In genomic region chr7:111018960-111019835, GRCh38 we compare ENCODE assay signal across 13 cellular contexts.
DNase-seq lines count a peak whose midpoint lies in the region; ATAC-seq and TF ChIP-seq lines count a peak whose summit lies in the region.
"Had no signal": no experiment of that assay in that cellular context is flagged by ENCODE, and none has a peak within 500 bp of the region (broad histone marks: within the 10 kb centered on the region; RNA-seq: fewer than 3 reads in every experiment).

No MANE protein-coding gene starts in this region.

- intact Hi-C loops in activated T-helper 1 cell treated with anti-CD3 and anti-CD28 coated beads, Interleukin-12 subunit alpha, Interleukin-12 subunit beta, Interleukin-2, Interleukin-4 antibody, amounts not matched to agents 30 ng/mL and 10 ng/mL and 1 ng/mL, durations not matched to agents 14 hours and 24 hours and 36 hours (cut with micrococcal nuclease) = loop anchor here (10.0 kb wide), 1 partner anchor 216 kb away; no protein-coding TSS in a partner anchor
- intact Hi-C loops in body of pancreas (cut with DNase I) (no loop called here), A673 (cut with micrococcal nuclease; ENCODE audit: unreplicated experiment) (no loop called here)

- H2BK120ac ChIP-seq in mesendoderm (ENCODE audit: low read depth, low read length) = no peak overlapping the region

- POLR2A ChIA-PET in A673 (lab: Charles Lee; ENCODE audit: low non-redundant PET) = no interaction called here

- DNase-seq in DMS53 (lab: John Stamatoyannopoulos, UW) (peak; percentile 45), DMS53 treated with DMSO at 0.1 percent for 48 hours (lab: John Stamatoyannopoulos, UW; ENCODE audit: unreplicated experiment) (no peak), GM23338 (ENCODE audit: low spot score) (no peak), mesendoderm (peak; percentile 8), body of pancreas (no peak), A673 (ENCODE audit: low spot score) (no peak)
- DNase-seq in activated T-helper 1 cell treated with anti-CD3 and anti-CD28 coated beads, Interleukin-12 subunit alpha, Interleukin-12 subunit beta, Interleukin-2, Interleukin-4 antibody, amounts not matched to agents 30 ng/mL and 10 ng/mL and 1 ng/mL, durations not matched to agents 14 hours and 24 hours and 36 hours (ENCODE audit: low spot score) = no peak
- DNase-seq: COR-L47, NCI-H2171, occipital lobe, upper lobe of left lung had no signal

- H4K20me1 ChIP-seq in GM23338 (replicated peaks; ENCODE audit: insufficient read depth) = no peaks in the 10 kb centered on the region

- peak; percentile 93 for ATAC-seq in GM23338
- no peak for ATAC-seq in body of pancreas
- ATAC-seq in GM21423 (IDR thresholded peaks at IDR 0.05; ENCODE audit: unreplicated experiment) = no peak

- no peaks in the 10 kb centered on the region for H3K79me1 ChIP-seq in mesendoderm (ENCODE audit: low read length)

- H3K9me3 Mint-ChIP-seq in GM23338 = peaks cover 3% of the 10 kb centered on the region; the same call in 1 of the 3 replicates
- H3K9me3 Mint-ChIP-seq in activated T-helper 1 cell treated with anti-CD3 and anti-CD28 coated beads, Interleukin-12 subunit alpha, Interleukin-12 subunit beta, Interleukin-2, Interleukin-4 antibody, amounts not matched to agents 30 ng/mL and 10 ng/mL and 1 ng/mL, durations not matched to agents 14 hours and 24 hours and 36 hours = peaks cover 11% of the 10 kb centered on the region

- H3K4me3 ChIP-seq in GM23338 (no peak overlapping the region), mesendoderm (ENCODE audit: low read length) (no peak overlapping the region), body of pancreas (no peak overlapping the region), A673 (ENCODE audit: low read depth, low read length, poor library complexity, severe bottlenecking) (no peak overlapping the region)
- H3K4me3 ChIP-seq: upper lobe of left lung had no signal

- H3K27ac ChIP-seq in GM23338 (ENCODE audit: low read depth) (peak overlapping the region; percentile 67), mesendoderm (ENCODE audit: low read depth, low read length) (no peak overlapping the region), body of pancreas (no peak overlapping the region), A673 (ENCODE audit: low read depth, low read length, poor library complexity, severe bottlenecking) (no peak overlapping the region)
- H3K27ac ChIP-seq: 22Rv1, upper lobe of left lung had no signal

- no peak overlapping the region for H3K4me3 Mint-ChIP-seq in GM23338
- H3K4me3 Mint-ChIP-seq in activated T-helper 1 cell treated with anti-CD3 and anti-CD28 coated beads, Interleukin-12 subunit alpha, Interleukin-12 subunit beta, Interleukin-2, Interleukin-4 antibody, amounts not matched to agents 30 ng/mL and 10 ng/mL and 1 ng/mL, durations not matched to agents 14 hours and 24 hours and 36 hours = peak overlapping the region; percentile 37

- CTCF ChIA-PET in A673 (lab: Charles Lee) = no interaction called here

- no peaks in the 10 kb centered on the region for H3K9me3 ChIP-seq in body of pancreas
- no peaks in the 10 kb centered on the region for H3K9me3 ChIP-seq in A673 (ENCODE audit: low read depth, low read length, poor library complexity, severe bottlenecking)
- H3K9me3 ChIP-seq: upper lobe of left lung had no signal

- H3K27me3 Mint-ChIP-seq in GM23338 (ENCODE audit: insufficient read depth, low read depth, poor library complexity) = peaks cover 2% of the 10 kb centered on the region
- H3K27me3 Mint-ChIP-seq in activated T-helper 1 cell treated with anti-CD3 and anti-CD28 coated beads, Interleukin-12 subunit alpha, Interleukin-12 subunit beta, Interleukin-2, Interleukin-4 antibody, amounts not matched to agents 30 ng/mL and 10 ng/mL and 1 ng/mL, durations not matched to agents 14 hours and 24 hours and 36 hours (ENCODE audit: insufficient read depth) = no peaks in the 10 kb centered on the region

- H3F3A ChIP-seq in GM23338 (replicated peaks; ENCODE audit: low read depth) = no peaks in the 10 kb centered on the region

- peak overlapping the region; percentile 81 for H2AFZ ChIP-seq in GM23338

- no peak overlapping the region for H4K5ac ChIP-seq in mesendoderm (ENCODE audit: low read length)

- H2BK15ac ChIP-seq in mesendoderm (replicated peaks; ENCODE audit: low read depth) = no peak overlapping the region

- no peak overlapping the region for H3K56ac ChIP-seq in mesendoderm (ENCODE audit: low read length)

- peak overlapping the region; percentile 89 for H3K27ac Mint-ChIP-seq in GM23338
- H3K27ac Mint-ChIP-seq in activated T-helper 1 cell treated with anti-CD3 and anti-CD28 coated beads, Interleukin-12 subunit alpha, Interleukin-12 subunit beta, Interleukin-2, Interleukin-4 antibody, amounts not matched to agents 30 ng/mL and 10 ng/mL and 1 ng/mL, durations not matched to agents 14 hours and 24 hours and 36 hours = peak overlapping the region; percentile 65

- no peak for TF ChIP-seq CTCF in GM23338 (conservative IDR thresholded peaks at IDR 0.05; ENCODE audit: low read depth in 2 of 2)
- no peak for TF ChIP-seq CTCF in body of pancreas (IDR thresholded peaks at IDR 0.05)
- TF ChIP-seq CTCF in A673 (conservative IDR thresholded peaks at IDR 0.05; ENCODE audit: low read depth, low read length) = no peak

- no peaks in the 10 kb centered on the region for H3K36me3 ChIP-seq in GM23338 (ENCODE audit: insufficient read depth)
- no peaks in the 10 kb centered on the region for H3K36me3 ChIP-seq in mesendoderm (ENCODE audit: control insufficient read depth, insufficient read depth, low read length)
- H3K36me3 ChIP-seq in body of pancreas (replicated peaks in 1 of 2; ENCODE audit: insufficient read depth in 1 of 2, low read depth in 2 of 2) = no peaks in the 10 kb centered on the region
- H3K36me3 ChIP-seq in A673 (ENCODE audit: insufficient read depth, low read length, poor library complexity, severe bottlenecking) = no peaks in the 10 kb centered on the region
- H3K36me3 ChIP-seq: upper lobe of left lung had no signal

- H3K36me3 Mint-ChIP-seq in GM23338 (ENCODE audit: low read depth) = peaks cover 5% of the 10 kb centered on the region; the same call in 1 of the 3 replicates
- peaks cover 10% of the 10 kb centered on the region for H3K36me3 Mint-ChIP-seq in activated T-helper 1 cell treated with anti-CD3 and anti-CD28 coated beads, Interleukin-12 subunit alpha, Interleukin-12 subunit beta, Interleukin-2, Interleukin-4 antibody, amounts not matched to agents 30 ng/mL and 10 ng/mL and 1 ng/mL, durations not matched to agents 14 hours and 24 hours and 36 hours (ENCODE audit: low read depth)

- no peak overlapping the region for H3K23ac ChIP-seq in mesendoderm (ENCODE audit: low read length)

- H3K18ac ChIP-seq in mesendoderm (ENCODE audit: low read length) = no peak overlapping the region

- H3K79me2 ChIP-seq in GM23338 (replicated peaks; ENCODE audit: insufficient read depth) (no peaks in the 10 kb centered on the region), mesendoderm (ENCODE audit: control insufficient read depth, insufficient read depth, low read length) (no peaks in the 10 kb centered on the region)

- no peak overlapping the region for H2BK5ac ChIP-seq in mesendoderm (ENCODE audit: low read length)

- H3K4ac ChIP-seq in mesendoderm (ENCODE audit: low read depth, low read length) = no peak overlapping the region

- H2AK5ac ChIP-seq in mesendoderm (ENCODE audit: low read length) = no peak overlapping the region

- TF ChIP-seq POLR2A in body of pancreas (IDR thresholded peaks at IDR 0.05) = no peak

- no peak overlapping the region for H3K9ac ChIP-seq in mesendoderm (ENCODE audit: low read length)

- WGBS in mesendoderm (ENCODE audit: extremely low coverage, insufficient coverage, low lambda C conversion rate) = no CpG with 5 or more reads among the region's 3 CpGs
- WGBS in body of pancreas, 2 donors = 46 to 55% methylated on average over 3 of the region's 3 CpGs

- H3K4me2 ChIP-seq in GM23338 = no peak overlapping the region; the same call in 1 of the 2 replicates
- no peak overlapping the region for H3K4me2 ChIP-seq in mesendoderm (ENCODE audit: low read length)

- H3K4me1 ChIP-seq in GM23338 (ENCODE audit: insufficient read depth) (peaks cover 11% of the 10 kb centered on the region; the same call in 1 of the 2 replicates), mesendoderm (ENCODE audit: control insufficient read depth, low read depth, low read length) (peaks cover 2% of the 10 kb centered on the region), body of pancreas (no peaks in the 10 kb centered on the region), A673 (ENCODE audit: insufficient read depth, low read length, poor library complexity, severe bottlenecking) (no peaks in the 10 kb centered on the region)
- H3K4me1 ChIP-seq: upper lobe of left lung had no signal

- H3K9me2 ChIP-seq in GM23338 (ENCODE audit: insufficient read depth) = no peaks in the 10 kb centered on the region

- no TSS peak for BruUV-seq in A673 (replicated peaks; lab: Mats Ljungman, UMichigan)

- H3K27me3 ChIP-seq in GM23338 (ENCODE audit: insufficient read depth) (no peaks in the 10 kb centered on the region), mesendoderm (ENCODE audit: insufficient read depth, low read length, poor library complexity) (no peaks in the 10 kb centered on the region), body of pancreas (no peaks in the 10 kb centered on the region), A673 (replicated peaks; ENCODE audit: insufficient read depth, low read depth, low read length, poor library complexity) (no peaks in the 10 kb centered on the region)
- H3K27me3 ChIP-seq: upper lobe of left lung had no signal

- no peak overlapping the region for H4K8ac ChIP-seq in mesendoderm (ENCODE audit: low read depth, low read length)

- H3K4me1 Mint-ChIP-seq in GM23338 = peaks cover 11% of the 10 kb centered on the region
- peaks cover 80% of the 10 kb centered on the region for H3K4me1 Mint-ChIP-seq in activated T-helper 1 cell treated with anti-CD3 and anti-CD28 coated beads, Interleukin-12 subunit alpha, Interleukin-12 subunit beta, Interleukin-2, Interleukin-4 antibody, amounts not matched to agents 30 ng/mL and 10 ng/mL and 1 ng/mL, durations not matched to agents 14 hours and 24 hours and 36 hours (ENCODE audit: low read depth)

Comparison
In these comparisons a context has a peak if more than half of its experiments do, and no peak if none do; other contexts are left out.
1. DNase-seq: peak in DMS53 (single experiment) and mesendoderm (single experiment); none in DMS53 treated with DMSO at 0.1 percent for 48 hours (single experiment), GM23338 (single experiment), activated T-helper 1 cell treated with anti-CD3 and anti-CD28 coated beads, Interleukin-12 subunit alpha, Interleukin-12 subunit beta, Interleukin-2, Interleukin-4 antibody, amounts not matched to agents 30 ng/mL and 10 ng/mL and 1 ng/mL, durations not matched to agents 14 hours and 24 hours and 36 hours (single experiment), body of pancreas (0 of 4) and A673 (single experiment).